Comparison of ENCODE assay signal across 17 cellular contexts in the genomic region with DNA sequence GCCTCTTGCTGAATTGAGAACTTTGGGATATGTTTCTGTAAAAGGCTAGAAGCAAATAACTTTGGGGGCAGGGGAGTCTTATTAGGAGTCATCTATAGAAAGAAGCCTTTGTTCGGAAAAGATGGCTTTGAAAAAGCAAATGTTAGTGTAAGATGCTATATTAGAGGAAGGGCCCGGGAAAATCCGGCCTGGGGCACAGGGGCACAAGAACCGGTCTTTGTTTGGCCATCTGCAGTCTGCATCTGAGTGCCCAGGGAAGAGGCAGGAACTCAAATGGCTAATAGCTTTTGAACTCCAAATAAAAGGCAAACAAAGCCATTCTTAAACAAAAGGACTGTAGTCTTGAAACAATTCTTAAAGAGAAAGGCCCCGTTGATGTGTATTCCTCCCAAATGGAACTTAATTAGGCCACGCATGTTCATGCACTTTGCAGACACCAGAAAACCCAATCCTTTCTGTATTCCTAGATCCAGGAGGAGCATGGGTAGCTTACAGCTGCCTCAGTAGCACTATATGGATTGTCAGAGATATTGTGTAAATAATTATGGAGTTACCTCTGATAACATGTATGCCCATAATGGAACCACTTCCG.
DNase-seq lines count a peak whose midpoint lies in the region.
"Had no signal": no experiment of that assay in that cellular context is flagged by ENCODE, and none has a peak within 500 bp of the region (broad histone marks: within the 10 kb centered on the region; RNA-seq: fewer than 3 reads in every experiment).

No MANE protein-coding gene starts in this region.

- DNase-seq in NCI-H1436 (lab: John Stamatoyannopoulos, UW), result peak; percentile 20
- DNase-seq in NCI-H1436 treated with DMSO at 0.1 percent for 48 hours (lab: John Stamatoyannopoulos, UW), result no peak
- DNase-seq in NCI-H69 (lab: John Stamatoyannopoulos, UW), result peak; percentile 74
- peak; percentile 50 for DNase-seq in globus pallidus (ENCODE audit: low spot score)
- DNase-seq in pons (ENCODE audit: low spot score), result peak; percentile 64
- DNase-seq in OCI-M1 (lab: John Stamatoyannopoulos, UW), result no peak
- no peak for DNase-seq in immature natural killer cell
- DNase-seq in OCI-M2 (lab: John Stamatoyannopoulos, UW; ENCODE audit: unreplicated experiment), result no peak
- DNase-seq: ACHN; activated CD4-positive, alpha-beta T cell treated with anti-CD3 and anti-CD28 coated beads for 1 hour; CD4-positive, alpha-beta T cell; glutamatergic neuron; H7; NK-92 treated with Interleukin-12 subunit alpha and Interleukin-12 subunit beta, amount 100 ng/mL, for 24 hours; SIG-M5; upper lobe of left lung had no signal

- no peaks in the 10 kb centered on the region for H3K36me3 Mint-ChIP-seq in immature natural killer cell

- no peaks in the 10 kb centered on the region for H3K4me1 Mint-ChIP-seq in immature natural killer cell

- no peak overlapping the region for H3K27ac Mint-ChIP-seq in immature natural killer cell
- H3K27ac Mint-ChIP-seq: CD4-positive, alpha-beta T cell; T-helper 2 cell treated with Interferon-gamma antibody and Interleukin-4, amounts not matched to agents 5 μg/mL and 100 μg/mL, for 36 hours had no signal

- H3K9me3 Mint-ChIP-seq in immature natural killer cell, result no peaks in the 10 kb centered on the region
- H3K9me3 Mint-ChIP-seq: CD4-positive, alpha-beta T cell; T-helper 2 cell treated with Interferon-gamma antibody and Interleukin-4, amounts not matched to agents 5 μg/mL and 100 μg/mL, for 36 hours had no signal

- H3K4me3 Mint-ChIP-seq in immature natural killer cell, result no peak overlapping the region
- H3K4me3 Mint-ChIP-seq: CD4-positive, alpha-beta T cell; T-helper 2 cell treated with Interferon-gamma antibody and Interleukin-4, amounts not matched to agents 5 μg/mL and 100 μg/mL, for 36 hours had no signal

- H3K27me3 Mint-ChIP-seq in immature natural killer cell (ENCODE audit: low read depth in 3 of 3), result peaks cover 0 to 12% (median 4%) of the 10 kb centered on the region in 3 donors
- H3K27me3 Mint-ChIP-seq: CD4-positive, alpha-beta T cell had no signal

Comparison
In these comparisons a context has a peak if more than half of its experiments do, and no peak if none do; other contexts are left out.
1. DNase-seq: peak in NCI-H1436 (single experiment), NCI-H69 (single experiment), globus pallidus (single experiment) and pons (single experiment); none in NCI-H1436 treated with DMSO at 0.1 percent for 48 hours (single experiment), OCI-M1 (single experiment), immature natural killer cell (0 of 3) and OCI-M2 (single experiment).